Comparison of ENCODE assay signal across 38 cellular contexts in the genomic region with DNA sequence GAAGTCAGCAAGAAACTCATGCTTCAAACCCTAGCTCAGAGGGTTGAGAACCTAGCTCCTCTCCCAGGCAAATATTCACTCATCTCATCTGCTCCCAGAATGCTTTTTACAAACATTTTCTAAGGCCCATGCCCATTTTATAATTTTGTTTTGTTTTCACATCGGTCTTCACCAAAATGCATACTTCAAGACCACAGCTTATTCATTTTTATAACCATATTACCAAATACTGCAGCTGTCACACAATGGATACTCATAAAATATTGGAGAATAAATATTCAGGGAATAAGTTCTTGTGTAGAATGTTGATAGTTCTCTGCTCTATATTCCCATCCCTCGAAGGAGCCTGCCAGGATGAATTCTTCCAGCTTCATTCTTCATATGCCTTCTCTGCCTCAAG. TPM values are rescaled to one million over a fixed set of nuclear protein-coding genes. Genes with fewer than 3 reads are reported as not detected.
"Had no signal": no experiment of that assay in that cellular context is flagged by ENCODE, and none has a peak within 500 bp of the region (broad histone marks: within the 10 kb centered on the region; RNA-seq: fewer than 3 reads in every experiment).

No MANE protein-coding gene starts in this region.

- H3K27ac ChIP-seq: adrenal gland, ascending aorta, body of pancreas, brain microvascular endothelial cell, breast epithelium, cardiac muscle cell had no signal

- H3K4me1 ChIP-seq: adrenal gland, ascending aorta, body of pancreas, breast epithelium had no signal

- DNase-seq: activated effector memory CD4-positive, alpha-beta T cell treated with anti-CD3 and anti-CD28 coated beads, Interleukin-2, amount 50 U/mL, for 16 hours; activated effector memory CD4-positive, alpha-beta T cell treated with Interleukin-2 at 50 U/mL for 16 hours; activated gamma-delta T cell; activated gamma-delta T cell treated with Interleukin-2 at 50 U/mL for 16 hours; activated naive CD4-positive, alpha-beta T cell; activated naive CD4-positive, alpha-beta T cell treated with anti-CD3 and anti-CD28 coated beads for 36 hours; activated naive CD4-positive, alpha-beta T cell treated with anti-CD3 and anti-CD28 coated beads, Interleukin-2, amount 10 ng/mL, durations not matched to agents 7 days and 5 days; activated naive CD4-positive, alpha-beta T cell treated with anti-CD3 and anti-CD28 coated beads, Interleukin-2, amount 50 U/mL, for 16 hours; activated naive CD4-positive, alpha-beta T cell treated with Interleukin-2 at 50 U/mL for 16 hours; activated naive CD8-positive, alpha-beta T cell treated with anti-CD3 and anti-CD28 coated beads for 36 hours; activated naive CD8-positive, alpha-beta T cell treated with anti-CD3 and anti-CD28 coated beads, Interleukin-2, amount 10 ng/mL, durations not matched to agents 7 days and 5 days; activated naive CD8-positive, alpha-beta T cell treated with anti-CD3 and anti-CD28 coated beads, Interleukin-2, amount 50 U/mL, for 24 hours; activated T-cell treated with anti-CD3 and anti-CD28 coated beads, Interleukin-2, amount 50 U/mL, for 24 hours; activated T-cell treated with anti-CD3 and anti-CD28 coated beads, Interleukin-2, amount 50 U/mL, for 4 hours; activated T-cell treated with anti-CD3 and anti-CD28 coated beads, Interleukin-2, amount 50 U/mL, for 48 hours; activated T-cell treated with anti-CD3 and anti-CD28 coated beads, Interleukin-2, amount 50 U/mL, for 72 hours; adrenal gland; amniotic stem cell; amygdala; anterior cingulate cortex; aorta; body of pancreas; brain microvascular endothelial cell; caudate nucleus; central memory CD4-positive, alpha-beta T cell; cerebellar nuclear complex had no signal

- H3K27me3 ChIP-seq: ascending aorta, body of pancreas, breast epithelium had no signal

- H3K9me3 ChIP-seq: adrenal gland, ascending aorta, body of pancreas, breast epithelium had no signal

- ATAC-seq: activated naive CD8-positive, alpha-beta T cell treated with anti-CD3 and anti-CD28 coated beads, Interleukin-2, amount 50 U/mL, for 24 hours; activated T-cell treated with anti-CD3 and anti-CD28 coated beads, Interleukin-2, amount 50 U/mL, for 4 hours; activated T-cell treated with anti-CD3 and anti-CD28 coated beads, Interleukin-2, amount 50 U/mL, for 72 hours; activated T-helper 17 cell treated with anti-CD3 and anti-CD28 coated beads, Interleukin-2, amount 50 U/mL, for 72 hours; body of pancreas had no signal

- H3K36me3 ChIP-seq: adrenal gland, ascending aorta, brain microvascular endothelial cell, breast epithelium, cardiac muscle cell had no signal

- H3K4me3 ChIP-seq: adrenal gland, ascending aorta, body of pancreas, breast epithelium, cardiac muscle cell had no signal

RNA-seq across cellular contexts. Expression of a gene that starts 50.8 kb away (rescaled TPM):
- total RNA-seq: activated naive CD4-positive, alpha-beta T cell treated with anti-CD3 and anti-CD28 coated beads for 36 hours; activated naive CD4-positive, alpha-beta T cell treated with anti-CD3 and anti-CD28 coated beads, Interleukin-2, amount 50 U/mL, for 72 hours; activated naive CD8-positive, alpha-beta T cell treated with anti-CD3 and anti-CD28 coated beads for 36 hours; activated naive CD8-positive, alpha-beta T cell treated with anti-CD3 and anti-CD28 coated beads, Interleukin-2, amount 10 ng/mL, durations not matched to agents 7 days and 5 days; activated T-cell treated with anti-CD3 and anti-CD28 coated beads, Interleukin-2, amount 50 U/mL, for 4 hours; activated T-cell treated with anti-CD3 and anti-CD28 coated beads, Interleukin-2, amount 50 U/mL, for 72 hours; activated T-helper 1 cell treated with anti-CD3 and anti-CD28 coated beads, Interleukin-12 subunit alpha, Interleukin-12 subunit beta, Interleukin-2, Interleukin-4 antibody, amounts not matched to agents 30 ng/mL and 10 ng/mL and 1 ng/mL, durations not matched to agents 14 hours and 24 hours and 36 hours; activated T-helper 17 cell treated with anti-CD3 and anti-CD28 coated beads, Interleukin-2, amount 50 U/mL, for 72 hours; activated T-helper 2 cell treated with anti-CD3 and anti-CD28 coated beads, Interferon-gamma antibody, Interleukin-2, Interleukin-4, amounts not matched to agents 10 μg/mL and 5 μg/mL and 100 μg/mL, durations not matched to agents 14 hours and 24 hours and 36 hours; ascending aorta; astrocyte; body of pancreas; bronchial epithelial cell; cardiac muscle cell; cardiac septum; cerebellum; chondrocyte had no signal
- polyA plus RNA-seq: adrenal gland, aorta, cardiac muscle cell had no signal
